ENCODE assay signal across 16 cellular contexts in the genomic region with DNA sequence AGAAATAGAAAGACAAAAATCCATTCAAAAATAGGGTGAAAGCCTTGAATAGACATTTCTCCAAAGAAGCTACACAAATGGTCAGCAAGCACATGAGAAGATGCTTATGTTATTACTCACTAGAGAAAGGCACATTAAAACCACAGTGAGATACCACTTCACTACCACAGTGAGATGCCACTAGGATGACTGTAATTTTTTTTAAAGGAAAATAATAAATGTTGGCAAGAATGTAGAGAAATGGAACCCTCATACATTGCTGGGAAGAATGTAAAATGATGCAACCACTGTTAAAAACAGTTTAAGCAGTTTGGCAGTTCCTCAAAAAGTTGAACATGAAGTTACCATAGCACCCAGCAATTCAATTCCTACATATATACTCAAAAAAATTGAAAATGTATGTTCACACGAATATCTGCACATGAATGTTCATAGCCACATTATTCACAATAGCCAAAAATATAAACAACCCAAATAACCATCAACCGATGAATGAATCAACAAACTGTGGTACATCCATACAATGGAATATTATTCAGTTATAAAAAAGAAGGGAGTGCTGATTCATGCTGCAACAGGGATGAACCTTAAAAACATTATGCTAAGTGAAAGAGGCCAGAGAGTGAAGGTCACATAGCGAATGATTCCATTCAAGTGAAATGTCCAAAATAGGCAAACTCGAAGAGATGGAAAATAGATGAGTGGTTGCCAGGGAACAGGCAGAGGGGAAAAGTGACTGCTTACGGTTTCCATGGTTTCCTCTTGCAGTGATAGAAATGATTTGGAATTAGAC.
DNase-seq lines count a peak whose midpoint lies in the region; ATAC-seq and TF ChIP-seq lines count a peak whose summit lies in the region.
"Had no signal": no experiment of that assay in that cellular context is flagged by ENCODE, and none has a peak within 500 bp of the region (broad histone marks: within the 10 kb centered on the region; RNA-seq: fewer than 3 reads in every experiment).

No MANE protein-coding gene starts in this region.

- H3K4me3 ChIP-seq in BJ (ENCODE audit: low read depth, low read length) = no peak overlapping the region
- H3K4me3 ChIP-seq in PC-3 (ENCODE audit: low read length) = no peak overlapping the region
- no peak overlapping the region for H3K4me3 ChIP-seq in choroid plexus epithelial cell (ENCODE audit: low read depth, low read length)
- no peak overlapping the region for H3K4me3 ChIP-seq in MM.1S (ENCODE audit: low read length)
- H3K4me3 ChIP-seq: GM12878, lung, tibial nerve had no signal

- POLR2A ChIA-PET in BJ (lab: Charles Lee) (interaction anchor here (0.6 kb wide), 2 partner anchors 159 to 194 kb away, joined by 3 read pairs; no protein-coding TSS in a partner anchor), PC-3 (lab: Charles Lee; ENCODE audit: unreplicated experiment) (interaction anchor here (0.5 kb wide), 1 partner anchor 242 kb away, joined by 4 read pairs; no protein-coding TSS in a partner anchor)

- H3K27me3 ChIP-seq in BJ (ENCODE audit: control insufficient read depth, insufficient read depth, low read length) (no peaks in the 10 kb centered on the region), PC-3 (ENCODE audit: low read length) (no peaks in the 10 kb centered on the region), MM.1S (replicated peaks; ENCODE audit: insufficient read depth, low read length) (no peaks in the 10 kb centered on the region)
- H3K27me3 ChIP-seq: tibial nerve had no signal

- H3K9me2 ChIP-seq in PC-3 (replicated peaks; ENCODE audit: low read length) (no peaks in the 10 kb centered on the region), MM.1S (replicated peaks; ENCODE audit: insufficient read depth, low read length) (no peaks in the 10 kb centered on the region)

- H3F3A ChIP-seq in PC-3 (ENCODE audit: low read length, unreplicated experiment) = peaks cover 18% of the 10 kb centered on the region
- peaks cover 10% of the 10 kb centered on the region; the same call in 1 of the 2 replicates for H3F3A ChIP-seq in MM.1S (ENCODE audit: insufficient read depth, low read length)

- CTCF ChIA-PET in BJ (lab: Yijun Ruan, JAX) = interaction anchor here (0.5 to 6.0 kb wide), 4 partner anchors 37 to 249 kb away, joined by 3 to 42 read pairs (median 6); no protein-coding TSS in a partner anchor
- CTCF ChIA-PET in PC-3 (lab: Charles Lee) = no interaction called here

- BruUV-seq in PC-3 (replicated peaks; lab: Mats Ljungman, UMichigan) = no TSS peak

- DNase-seq in BJ (ENCODE audit: low read depth) (peak; percentile 95), PC-3 (peak; percentile 94), choroid plexus epithelial cell (ENCODE audit: low read depth) (peak; percentile 97), myocyte (ENCODE audit: low read depth) (peak; percentile 91), HT-29 (ENCODE audit: low spot score) (no peak), MM.1S (no peak)
- no peak for DNase-seq in central memory CD4-positive, alpha-beta T cell
- DNase-seq: activated CD4-positive, CD25-positive, alpha-beta regulatory T cell treated with anti-CD3 and anti-CD28 coated beads, Interleukin-2, amount 50 U/mL, for 72 hours; activated T-cell treated with anti-CD3 and anti-CD28 coated beads, Interleukin-2, amount 50 U/mL, for 72 hours; CD8-positive, alpha-beta memory T cell; NCI-H510A; SHP77 treated with DMSO at 0.1 percent for 48 hours had no signal

- TF ChIP-seq CTCF in BJ (IDR thresholded peaks at IDR 0.05; ENCODE audit: insufficient read depth, low read depth, low read length) (no peak), PC-3 (conservative IDR thresholded peaks at IDR 0.05; ENCODE audit: low read depth, low read length) (no peak), choroid plexus epithelial cell (conservative IDR thresholded peaks at IDR 0.05; ENCODE audit: low read depth, low read length) (no peak), MM.1S (IDR thresholded peaks at IDR 0.05; ENCODE audit: low read length) (no peak)

- H3K27ac ChIP-seq in PC-3 (ENCODE audit: low read length) (peak overlapping the region; percentile 63), MM.1S (ENCODE audit: low read length) (no peak overlapping the region)
- H3K27ac ChIP-seq: tibial nerve had no signal

- H3K79me2 ChIP-seq in PC-3 (ENCODE audit: low read length) (no peaks in the 10 kb centered on the region), MM.1S (ENCODE audit: low read length) (no peaks in the 10 kb centered on the region)

- H2AFZ ChIP-seq in PC-3 (ENCODE audit: low read length) (no peak overlapping the region), MM.1S (ENCODE audit: low read length) (no peak overlapping the region)

- intact Hi-C loops in PC-3 (cut with micrococcal nuclease) = loop anchor here (2.0 to 5.0 kb wide), 3 partner anchors 36 to 149 kb away; no protein-coding TSS in a partner anchor

- H3K36me3 ChIP-seq in BJ (ENCODE audit: control insufficient read depth, insufficient read depth, low read length) (no peaks in the 10 kb centered on the region), PC-3 (ENCODE audit: low read depth, low read length) (no peaks in the 10 kb centered on the region; the same call in 1 of the 2 replicates), MM.1S (replicated peaks; ENCODE audit: insufficient read depth, low read length) (no peaks in the 10 kb centered on the region)
- H3K36me3 ChIP-seq: tibial nerve had no signal

- peaks cover 5% of the 10 kb centered on the region; the same call in 1 of the 2 replicates for H3K9me3 ChIP-seq in PC-3 (ENCODE audit: low read length)
- H3K9me3 ChIP-seq in MM.1S (replicated peaks; ENCODE audit: insufficient read depth, low read length) = no peaks in the 10 kb centered on the region

- H3K4me1 ChIP-seq in PC-3 (ENCODE audit: insufficient read depth, low read length) (peaks cover 57% of the 10 kb centered on the region), MM.1S (ENCODE audit: low read length) (peaks cover 29% of the 10 kb centered on the region)
- H3K4me1 ChIP-seq: tibial nerve had no signal

- ATAC-seq in PC-3 = peak; percentile 42
- no peak for ATAC-seq in HG03439 (IDR thresholded peaks at IDR 0.05; ENCODE audit: unreplicated experiment)
- ATAC-seq: activated T-cell treated with anti-CD3 and anti-CD28 coated beads, Interleukin-2, amount 50 U/mL, for 72 hours; GM12878 had no signal

- H3K4me2 ChIP-seq in PC-3 (ENCODE audit: low read length) (peak overlapping the region; percentile 56; the same call in 1 of the 2 replicates), MM.1S (ENCODE audit: low read depth, low read length) (no peak overlapping the region)

- no peaks in the 10 kb centered on the region for H4K20me1 ChIP-seq in PC-3 (ENCODE audit: low read length)
- no peaks in the 10 kb centered on the region for H4K20me1 ChIP-seq in MM.1S (ENCODE audit: insufficient read depth, low read length)

- H3K9ac ChIP-seq in PC-3 (ENCODE audit: low read length) (no peak overlapping the region), MM.1S (ENCODE audit: low read length) (no peak overlapping the region)

Comparison
In these comparisons a context has a peak if more than half of its experiments do, and no peak if none do; other contexts are left out.
1. DNase-seq: peak in BJ (single experiment), PC-3 (single experiment), choroid plexus epithelial cell (single experiment) and myocyte (single experiment); none in central memory CD4-positive, alpha-beta T cell (single experiment), HT-29 (single experiment) and MM.1S (single experiment).